10 cellular contexts compared by ENCODE assay signal in the genomic region with DNA sequence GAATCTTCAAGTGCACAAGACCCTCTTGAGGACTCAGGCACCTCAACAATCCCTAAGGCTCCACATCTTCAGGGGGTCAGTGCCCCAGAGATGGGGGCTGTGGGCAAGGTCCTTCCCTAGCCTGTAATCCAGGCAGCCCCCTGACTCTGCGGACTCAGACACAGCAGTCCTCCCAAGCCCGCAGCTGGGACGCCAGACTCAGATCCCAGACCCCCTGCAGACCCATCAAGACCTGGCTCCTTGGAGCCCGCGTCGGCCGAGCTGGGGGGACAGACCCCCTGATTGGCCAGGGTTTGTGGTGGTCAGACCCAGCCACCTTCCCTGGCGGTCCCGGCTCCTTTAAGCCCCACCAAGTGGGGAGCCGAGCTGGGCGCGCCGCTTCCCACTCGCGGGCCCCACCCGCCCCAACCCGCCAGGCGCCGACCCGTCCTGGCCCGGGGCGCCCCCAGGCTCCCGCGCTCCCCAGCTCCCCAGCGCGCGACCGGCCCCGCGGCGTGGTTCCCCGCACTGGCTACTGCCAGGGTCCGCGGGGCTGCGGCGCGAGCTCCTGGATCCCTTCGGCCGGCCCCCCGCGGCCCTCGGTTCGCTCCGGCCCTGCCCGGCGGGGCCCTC. TPM values are rescaled to one million over a fixed set of nuclear protein-coding genes. Genes with fewer than 3 reads are reported as not detected.
DNase-seq lines count a peak whose midpoint lies in the region; ATAC-seq and TF ChIP-seq lines count a peak whose summit lies in the region.
"Had no signal": no experiment of that assay in that cellular context is flagged by ENCODE, and none has a peak within 500 bp of the region (broad histone marks: within the 10 kb centered on the region; RNA-seq: fewer than 3 reads in every experiment).

No MANE protein-coding gene starts in this region.

- H3K9me3 ChIP-seq in mesodermal cell (ENCODE audit: control insufficient read depth, low read length) (no peaks in the 10 kb centered on the region), upper lobe of right lung (no peaks in the 10 kb centered on the region)

- peak overlapping the region; percentile 29 for H3K4me3 Mint-ChIP-seq in activated CD4-positive, alpha-beta memory T cell treated with anti-CD3 and anti-CD28 coated beads for 36 hours
- no peak overlapping the region for H3K4me3 Mint-ChIP-seq in activated CD4-positive, alpha-beta memory T cell treated with anti-CD3 and anti-CD28 coated beads, Interleukin-2, amount 10 ng/mL, durations not matched to agents 7 days and 5 days
- H3K4me3 Mint-ChIP-seq in T-helper 2 cell treated with Interferon-gamma antibody and Interleukin-4, amounts not matched to agents 5 μg/mL and 100 μg/mL, for 36 hours, result no peak overlapping the region

- POLR2A ChIA-PET in activated CD4-positive, alpha-beta memory T cell treated with anti-CD3 and anti-CD28 coated beads for 36 hours (lab: Charles Lee), result no interaction called here
- POLR2A ChIA-PET in activated CD4-positive, alpha-beta memory T cell treated with anti-CD3 and anti-CD28 coated beads, Interleukin-2, amount 10 ng/mL, durations not matched to agents 7 days and 5 days (lab: Charles Lee), result no interaction called here

- H3K27me3 Mint-ChIP-seq in activated CD4-positive, alpha-beta memory T cell treated with anti-CD3 and anti-CD28 coated beads for 36 hours, result peaks cover 31% of the 10 kb centered on the region
- peaks cover 48% of the 10 kb centered on the region for H3K27me3 Mint-ChIP-seq in activated CD4-positive, alpha-beta memory T cell treated with anti-CD3 and anti-CD28 coated beads, Interleukin-2, amount 10 ng/mL, durations not matched to agents 7 days and 5 days
- H3K27me3 Mint-ChIP-seq in T-helper 2 cell treated with Interferon-gamma antibody and Interleukin-4, amounts not matched to agents 5 μg/mL and 100 μg/mL, for 36 hours (ENCODE audit: low read depth), result peaks cover 48% of the 10 kb centered on the region

- no peak for DNase-seq in activated CD4-positive, alpha-beta memory T cell treated with anti-CD3 and anti-CD28 coated beads for 36 hours
- DNase-seq in activated CD4-positive, alpha-beta memory T cell treated with anti-CD3 and anti-CD28 coated beads, Interleukin-2, amount 10 ng/mL, durations not matched to agents 7 days and 5 days, result no peak
- peak; percentile 31 for DNase-seq in dermis blood vessel endothelial cell
- DNase-seq in upper lobe of right lung, result peak; percentile 66
- DNase-seq in NK-92 treated with Interleukin-12 subunit alpha and Interleukin-12 subunit beta, amount 100 ng/mL, for 24 hours (lab: John Stamatoyannopoulos, UW), result no peak
- DNase-seq in NOMO-1 treated with DMSO at 0.1 percent for 48 hours (lab: John Stamatoyannopoulos, UW; ENCODE audit: unreplicated experiment), result no peak
- DNase-seq in T-helper 2 cell treated with Interferon-gamma antibody and Interleukin-4, amounts not matched to agents 5 μg/mL and 100 μg/mL, for 36 hours (ENCODE audit: low spot score), result no peak
- DNase-seq: DMS153 had no signal

- H3K36me3 Mint-ChIP-seq in activated CD4-positive, alpha-beta memory T cell treated with anti-CD3 and anti-CD28 coated beads for 36 hours, result no peaks in the 10 kb centered on the region
- H3K36me3 Mint-ChIP-seq in activated CD4-positive, alpha-beta memory T cell treated with anti-CD3 and anti-CD28 coated beads, Interleukin-2, amount 10 ng/mL, durations not matched to agents 7 days and 5 days (ENCODE audit: low read depth), result no peaks in the 10 kb centered on the region
- H3K36me3 Mint-ChIP-seq in T-helper 2 cell treated with Interferon-gamma antibody and Interleukin-4, amounts not matched to agents 5 μg/mL and 100 μg/mL, for 36 hours (ENCODE audit: low read depth), result no peaks in the 10 kb centered on the region

- H3K27ac ChIP-seq in mesodermal cell (ENCODE audit: low read depth, low read length, severe bottlenecking) (no peak overlapping the region), upper lobe of right lung (peak overlapping the region; percentile 68)

- CTCF ChIA-PET in activated CD4-positive, alpha-beta memory T cell treated with anti-CD3 and anti-CD28 coated beads for 36 hours (lab: Charles Lee), result no interaction called here
- CTCF ChIA-PET in activated CD4-positive, alpha-beta memory T cell treated with anti-CD3 and anti-CD28 coated beads, Interleukin-2, amount 10 ng/mL, durations not matched to agents 7 days and 5 days (lab: Charles Lee), result no interaction called here

- H3K4me3 ChIP-seq in mesodermal cell (ENCODE audit: extremely low read depth, insufficient read depth, low read length, poor library complexity, severe bottlenecking), result peak overlapping the region; percentile 68
- H3K4me3 ChIP-seq in upper lobe of right lung, result peak overlapping the region; percentile 78

- peaks cover 17% of the 10 kb centered on the region for H3K4me1 Mint-ChIP-seq in activated CD4-positive, alpha-beta memory T cell treated with anti-CD3 and anti-CD28 coated beads for 36 hours (ENCODE audit: low read depth)
- peaks cover 8% of the 10 kb centered on the region for H3K4me1 Mint-ChIP-seq in activated CD4-positive, alpha-beta memory T cell treated with anti-CD3 and anti-CD28 coated beads, Interleukin-2, amount 10 ng/mL, durations not matched to agents 7 days and 5 days
- H3K4me1 Mint-ChIP-seq in T-helper 2 cell treated with Interferon-gamma antibody and Interleukin-4, amounts not matched to agents 5 μg/mL and 100 μg/mL, for 36 hours (ENCODE audit: low read depth), result peaks cover 6% of the 10 kb centered on the region

- no peak for TF ChIP-seq CTCF in upper lobe of right lung (IDR thresholded peaks at IDR 0.05)

- no peaks in the 10 kb centered on the region for H3K27me3 ChIP-seq in upper lobe of right lung

- 0% methylated on average over 5 to 45 of the region's 46 CpGs for WGBS in mesodermal cell (ENCODE audit: insufficient coverage in 2 of 2), 2 experiments

- no peak overlapping the region for H3K27ac Mint-ChIP-seq in activated CD4-positive, alpha-beta memory T cell treated with anti-CD3 and anti-CD28 coated beads for 36 hours
- H3K27ac Mint-ChIP-seq in activated CD4-positive, alpha-beta memory T cell treated with anti-CD3 and anti-CD28 coated beads, Interleukin-2, amount 10 ng/mL, durations not matched to agents 7 days and 5 days, result no peak overlapping the region
- H3K27ac Mint-ChIP-seq in T-helper 2 cell treated with Interferon-gamma antibody and Interleukin-4, amounts not matched to agents 5 μg/mL and 100 μg/mL, for 36 hours, result no peak overlapping the region

- H3K36me3 ChIP-seq in mesodermal cell (ENCODE audit: control insufficient read depth, insufficient read depth, low read length) (no peaks in the 10 kb centered on the region), upper lobe of right lung (no peaks in the 10 kb centered on the region)

- ATAC-seq in upper lobe of right lung, result peak; percentile 17

- H3K4me1 ChIP-seq in mesodermal cell (ENCODE audit: control insufficient read depth, insufficient read depth, low read length, poor library complexity, severe bottlenecking) (peaks cover 27% of the 10 kb centered on the region), upper lobe of right lung (peaks cover 41% of the 10 kb centered on the region)

- H3K9me3 Mint-ChIP-seq in activated CD4-positive, alpha-beta memory T cell treated with anti-CD3 and anti-CD28 coated beads for 36 hours, result no peaks in the 10 kb centered on the region
- no peaks in the 10 kb centered on the region for H3K9me3 Mint-ChIP-seq in activated CD4-positive, alpha-beta memory T cell treated with anti-CD3 and anti-CD28 coated beads, Interleukin-2, amount 10 ng/mL, durations not matched to agents 7 days and 5 days
- no peaks in the 10 kb centered on the region for H3K9me3 Mint-ChIP-seq in T-helper 2 cell treated with Interferon-gamma antibody and Interleukin-4, amounts not matched to agents 5 μg/mL and 100 μg/mL, for 36 hours

- intact Hi-C loops in activated CD4-positive, alpha-beta memory T cell treated with anti-CD3 and anti-CD28 coated beads for 36 hours (cut with micrococcal nuclease), result no loop called here
- intact Hi-C loops in upper lobe of right lung (cut with DNase I), result no loop called here

RNA-seq across cellular contexts. Expression of a gene that starts 0.5 kb away (rescaled TPM):
- 1 to 10 TPM; 4.6 to 4.7 TPM for total RNA-seq in activated CD4-positive, alpha-beta memory T cell treated with anti-CD3 and anti-CD28 coated beads for 36 hours
- 1 to 10 TPM; 1.6 to 1.7 TPM for total RNA-seq in activated CD4-positive, alpha-beta memory T cell treated with anti-CD3 and anti-CD28 coated beads, Interleukin-2, amount 10 ng/mL, durations not matched to agents 7 days and 5 days
- total RNA-seq in dermis blood vessel endothelial cell, result 74.9 and 110 TPM in 2 replicates
- 15.9 TPM for polyA plus RNA-seq in mesodermal cell (2013, experiment 1 of 2)
- polyA plus RNA-seq in mesodermal cell (2013, experiment 2 of 2), result 11.4 TPM
- total RNA-seq in upper lobe of right lung, result 52.6 TPM

RNA-seq across cellular contexts. Expression of a gene that starts 54.0 kb away (rescaled TPM):
- total RNA-seq in activated CD4-positive, alpha-beta memory T cell treated with anti-CD3 and anti-CD28 coated beads for 36 hours, result not detected
- total RNA-seq in activated CD4-positive, alpha-beta memory T cell treated with anti-CD3 and anti-CD28 coated beads, Interleukin-2, amount 10 ng/mL, durations not matched to agents 7 days and 5 days, result not detected
- total RNA-seq in dermis blood vessel endothelial cell (not detected in 2 replicates), upper lobe of right lung (not detected)
- not detected for polyA plus RNA-seq in mesodermal cell (2013, experiment 1 of 2)
- polyA plus RNA-seq in mesodermal cell (2013, experiment 2 of 2), result not detected
- total RNA-seq: SK-MEL-5 had no signal

Comparison
In these comparisons a context has a peak if more than half of its experiments do, and no peak if none do; other contexts are left out.
1. DNase-seq: peak in dermis blood vessel endothelial cell (single experiment) and upper lobe of right lung (single experiment); none in activated CD4-positive, alpha-beta memory T cell treated with anti-CD3 and anti-CD28 coated beads for 36 hours (single experiment), activated CD4-positive, alpha-beta memory T cell treated with anti-CD3 and anti-CD28 coated beads, Interleukin-2, amount 10 ng/mL, durations not matched to agents 7 days and 5 days (single experiment), NK-92 treated with Interleukin-12 subunit alpha and Interleukin-12 subunit beta, amount 100 ng/mL, for 24 hours (single experiment), NOMO-1 treated with DMSO at 0.1 percent for 48 hours (single experiment) and T-helper 2 cell treated with Interferon-gamma antibody and Interleukin-4, amounts not matched to agents 5 μg/mL and 100 μg/mL, for 36 hours (single experiment).